ENCODE assay signal across 23 cellular contexts in the genomic region with DNA sequence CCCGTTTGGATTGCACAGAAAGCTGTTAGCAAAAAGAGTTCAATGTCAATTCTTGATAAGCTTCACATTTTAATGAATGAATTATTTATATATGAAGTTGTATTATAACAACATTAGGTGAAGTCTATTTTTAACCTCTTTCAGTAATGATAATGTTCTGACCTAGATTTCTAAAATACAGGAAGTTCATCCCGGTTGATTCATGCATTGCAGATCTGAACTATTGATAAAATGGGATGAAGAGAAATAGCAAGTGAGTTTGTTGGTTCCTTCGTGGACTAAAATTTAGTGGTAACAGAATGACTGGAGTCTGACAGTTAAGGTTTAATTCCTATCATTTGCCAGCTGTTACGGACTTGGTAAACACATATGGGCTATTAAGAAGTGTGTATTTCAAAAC.
"Had no signal": no experiment of that assay in that cellular context is flagged by ENCODE, and none has a peak within 500 bp of the region (broad histone marks: within the 10 kb centered on the region; RNA-seq: fewer than 3 reads in every experiment).

No MANE protein-coding gene starts in this region.

- H3K9me3 Mint-ChIP-seq: activated naive CD8-positive, alpha-beta T cell treated with anti-CD3 and anti-CD28 coated beads for 36 hours; activated T-cell treated with anti-CD3 and anti-CD28 coated beads, Interleukin-2, amount 50 U/mL, for 24 hours; activated T-helper 2 cell treated with anti-CD3 and anti-CD28 coated beads, Interferon-gamma antibody, Interleukin-2, Interleukin-4, amounts not matched to agents 10 μg/mL and 5 μg/mL and 100 μg/mL, durations not matched to agents 14 hours and 24 hours and 36 hours; naive B cell; stimulated activated naive B cell treated with anti-CD40 and anti-IgM and Interleukin-4, amounts not matched to agents 10 μg/mL and 1 μg/mL and 100 μg/mL, for 72 hours; WTC11 had no signal

- H3K9ac ChIP-seq: parathyroid adenoma had no signal

- H3K9me3 ChIP-seq: esophagus squamous epithelium, sigmoid colon, transverse colon, vagina had no signal

- H3K4me1 ChIP-seq: parathyroid adenoma had no signal

- H3K36me3 ChIP-seq: esophagus squamous epithelium, heart left ventricle, sigmoid colon, transverse colon, vagina had no signal

- H3K79me2 ChIP-seq: parathyroid adenoma had no signal

- H3K27ac ChIP-seq: heart left ventricle, parathyroid adenoma, sigmoid colon, transverse colon, vagina had no signal

- DNase-seq: activated CD4-positive, alpha-beta T cell treated with anti-CD3 and anti-CD28 coated beads, Interleukin-2, amount 50 U/mL, for 4 hours; activated CD8-positive, alpha-beta memory T cell treated with anti-CD3 and anti-CD28 coated beads for 24 hours; activated CD8-positive, alpha-beta memory T cell treated with anti-CD3 and anti-CD28 coated beads, Interleukin-2, amount 50 U/mL, for 4 hours; activated naive CD4-positive, alpha-beta T cell; activated naive CD8-positive, alpha-beta T cell treated with anti-CD3 and anti-CD28 coated beads for 36 hours; activated T-cell treated with anti-CD3 and anti-CD28 coated beads, Interleukin-2, amount 50 U/mL, for 24 hours; central memory CD4-positive, alpha-beta T cell; effector memory CD4-positive, alpha-beta T cell; esophagus squamous epithelium; heart left ventricle; left colon; naive B cell; nucleus accumbens; sigmoid colon; stimulated activated CD4-positive, alpha-beta T cell treated with anti-CD3 and anti-CD28 coated beads, Interleukin-2, amount 100 ng/mL, for 48 hours; stimulated activated CD8-positive, alpha-beta memory T cell treated with anti-CD3 and anti-CD28 coated beads, Interleukin-4, amount 100 ng/mL, for 48 hours; stimulated activated naive B cell treated with anti-CD40 and anti-IgM and Interleukin-4, amounts not matched to agents 10 μg/mL and 1 μg/mL and 100 μg/mL, for 72 hours; T1000; transverse colon had no signal

- H3K27me3 ChIP-seq: esophagus squamous epithelium, heart left ventricle, sigmoid colon, transverse colon, vagina had no signal

- H3K36me3 Mint-ChIP-seq: activated naive CD8-positive, alpha-beta T cell treated with anti-CD3 and anti-CD28 coated beads for 36 hours; naive B cell; stimulated activated naive B cell treated with anti-CD40 and anti-IgM and Interleukin-4, amounts not matched to agents 10 μg/mL and 1 μg/mL and 100 μg/mL, for 72 hours; WTC11 had no signal

- H3K4me1 Mint-ChIP-seq: naive B cell; stimulated activated naive B cell treated with anti-CD40 and anti-IgM and Interleukin-4, amounts not matched to agents 10 μg/mL and 1 μg/mL and 100 μg/mL, for 72 hours had no signal

- H3K4me3 Mint-ChIP-seq: activated naive CD8-positive, alpha-beta T cell treated with anti-CD3 and anti-CD28 coated beads for 36 hours; activated T-cell treated with anti-CD3 and anti-CD28 coated beads, Interleukin-2, amount 50 U/mL, for 24 hours; naive B cell; stimulated activated naive B cell treated with anti-CD40 and anti-IgM and Interleukin-4, amounts not matched to agents 10 μg/mL and 1 μg/mL and 100 μg/mL, for 72 hours; WTC11 had no signal

- H3K27ac Mint-ChIP-seq: activated naive CD8-positive, alpha-beta T cell treated with anti-CD3 and anti-CD28 coated beads for 36 hours; activated T-cell treated with anti-CD3 and anti-CD28 coated beads, Interleukin-2, amount 50 U/mL, for 24 hours; activated T-helper 2 cell treated with anti-CD3 and anti-CD28 coated beads, Interferon-gamma antibody, Interleukin-2, Interleukin-4, amounts not matched to agents 10 μg/mL and 5 μg/mL and 100 μg/mL, durations not matched to agents 14 hours and 24 hours and 36 hours; naive B cell; stimulated activated naive B cell treated with anti-CD40 and anti-IgM and Interleukin-4, amounts not matched to agents 10 μg/mL and 1 μg/mL and 100 μg/mL, for 72 hours; WTC11 had no signal

- H3K4me3 ChIP-seq: esophagus squamous epithelium, heart left ventricle, sigmoid colon, transverse colon, vagina had no signal

- H2AFZ ChIP-seq: parathyroid adenoma had no signal

- H3K27me3 Mint-ChIP-seq: stimulated activated naive B cell treated with anti-CD40 and anti-IgM and Interleukin-4, amounts not matched to agents 10 μg/mL and 1 μg/mL and 100 μg/mL, for 72 hours had no signal
